Comparison of ENCODE assay signal across 31 cellular contexts in the genomic region with DNA sequence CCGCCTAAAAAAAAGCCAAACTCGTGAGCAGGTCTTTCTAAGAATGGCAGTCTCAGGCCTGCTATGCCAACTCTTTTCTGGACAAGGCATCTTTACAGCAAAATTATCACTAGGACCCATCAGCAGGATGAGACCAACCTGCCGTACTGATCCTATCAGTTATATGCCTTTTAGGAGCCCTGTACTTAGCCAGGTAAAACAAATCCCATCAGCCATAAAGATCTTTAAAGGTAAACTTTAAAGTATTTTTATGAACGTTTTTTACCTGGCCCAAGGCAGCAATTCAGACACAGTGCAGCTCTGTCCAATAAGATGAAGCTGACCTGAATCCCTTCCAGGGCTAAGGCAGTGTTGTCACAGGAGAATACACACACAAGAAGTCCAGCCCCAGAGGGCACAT. TPM values are rescaled to one million over a fixed set of nuclear protein-coding genes. Genes with fewer than 3 reads are reported as not detected.
"Had no signal": no experiment of that assay in that cellular context is flagged by ENCODE, and none has a peak within 500 bp of the region (broad histone marks: within the 10 kb centered on the region; RNA-seq: fewer than 3 reads in every experiment).

No MANE protein-coding gene starts in this region.

- H3K36me3 Mint-ChIP-seq: activated CD8-positive, alpha-beta memory T cell treated with anti-CD3 and anti-CD28 coated beads, Interleukin-2, amount 10 ng/mL, durations not matched to agents 7 days and 5 days; activated naive CD8-positive, alpha-beta T cell; WTC11 had no signal

- H3K4me3 Mint-ChIP-seq: activated CD8-positive, alpha-beta memory T cell treated with anti-CD3 and anti-CD28 coated beads, Interleukin-2, amount 10 ng/mL, durations not matched to agents 7 days and 5 days; activated CD8-positive, alpha-beta T cell treated with anti-CD3 and anti-CD28 coated beads, Interleukin-2, amount 10 ng/mL, durations not matched to agents 7 days and 5 days; activated naive CD4-positive, alpha-beta T cell treated with anti-CD3 and anti-CD28 coated beads for 36 hours; activated naive CD8-positive, alpha-beta T cell; activated T-cell treated with anti-CD3 and anti-CD28 coated beads, Interleukin-2, amount 50 U/mL, for 4 hours; T-helper 2 cell treated with Interferon-gamma antibody and Interleukin-4, amounts not matched to agents 5 μg/mL and 100 μg/mL, for 36 hours; WTC11 had no signal

- DNase-seq: activated CD4-positive, alpha-beta T cell treated with anti-CD3 and anti-CD28 coated beads for 48 hours; activated CD4-positive, alpha-beta T cell treated with anti-CD3 and anti-CD28 coated beads, Interleukin-2, amount 50 U/mL, for 4 hours; activated CD4-positive, CD25-positive, alpha-beta regulatory T cell treated with anti-CD3 and anti-CD28 coated beads, Interleukin-2, amount 50 U/mL, for 72 hours; activated CD8-positive, alpha-beta memory T cell treated with anti-CD3 and anti-CD28 coated beads, Interleukin-2, amount 10 ng/mL, durations not matched to agents 7 days and 5 days; activated CD8-positive, alpha-beta T cell treated with anti-CD3 and anti-CD28 coated beads, Interleukin-2, amount 10 ng/mL, durations not matched to agents 7 days and 5 days; activated effector memory CD4-positive, alpha-beta T cell treated with anti-CD3 and anti-CD28 coated beads, Interleukin-2, amount 50 U/mL, for 16 hours; activated naive CD4-positive, alpha-beta T cell treated with anti-CD3 and anti-CD28 coated beads for 36 hours; activated T-cell treated with anti-CD3 and anti-CD28 coated beads, Interleukin-2, amount 50 U/mL, for 4 hours; amygdala; brain microvascular endothelial cell; cerebellar nuclear complex; Karpas-422; NCI-H1092; NCI-H1694 treated with DMSO at 0.1 percent for 48 hours; NCI-H2029 treated with DMSO at 0.1 percent for 48 hours; NCI-H345; NCI-H510A; NCI-H526 treated with DMSO at 0.1 percent for 48 hours; NK-92 treated with Interleukin-12 subunit alpha and Interleukin-12 subunit beta, amount 100 ng/mL, for 24 hours; Peyer's patch; Right ventricle myocardium superior; SW 1271 had no signal

- H3K4me3 ChIP-seq: Peyer's patch, SJSA1 had no signal

- H3K4me1 Mint-ChIP-seq: activated CD8-positive, alpha-beta memory T cell treated with anti-CD3 and anti-CD28 coated beads, Interleukin-2, amount 10 ng/mL, durations not matched to agents 7 days and 5 days had no signal

- H3K27ac ChIP-seq: brain microvascular endothelial cell, Peyer's patch, RWPE1, SJSA1 had no signal

- ATAC-seq: activated CD8-positive, alpha-beta memory T cell treated with anti-CD3 and anti-CD28 coated beads, Interleukin-2, amount 10 ng/mL, durations not matched to agents 7 days and 5 days; activated CD8-positive, alpha-beta T cell treated with anti-CD3 and anti-CD28 coated beads, Interleukin-2, amount 10 ng/mL, durations not matched to agents 7 days and 5 days; activated T-cell treated with anti-CD3 and anti-CD28 coated beads, Interleukin-2, amount 50 U/mL, for 4 hours; SK-N-SH treated with all-trans-retinoic acid at 6 μM for 48 hours had no signal

- H3K9me3 ChIP-seq: Peyer's patch, SJSA1 had no signal

- H3K4me1 ChIP-seq: Peyer's patch, SJSA1 had no signal

- H3K27ac Mint-ChIP-seq: activated CD8-positive, alpha-beta memory T cell treated with anti-CD3 and anti-CD28 coated beads, Interleukin-2, amount 10 ng/mL, durations not matched to agents 7 days and 5 days; activated CD8-positive, alpha-beta T cell treated with anti-CD3 and anti-CD28 coated beads, Interleukin-2, amount 10 ng/mL, durations not matched to agents 7 days and 5 days; activated naive CD4-positive, alpha-beta T cell treated with anti-CD3 and anti-CD28 coated beads for 36 hours; activated naive CD8-positive, alpha-beta T cell; T-helper 2 cell treated with Interferon-gamma antibody and Interleukin-4, amounts not matched to agents 5 μg/mL and 100 μg/mL, for 36 hours had no signal

- H3K36me3 ChIP-seq: brain microvascular endothelial cell, Peyer's patch, SJSA1 had no signal

- H3K9me3 Mint-ChIP-seq: activated naive CD4-positive, alpha-beta T cell treated with anti-CD3 and anti-CD28 coated beads for 36 hours; activated T-cell treated with anti-CD3 and anti-CD28 coated beads, Interleukin-2, amount 50 U/mL, for 4 hours; T-helper 2 cell treated with Interferon-gamma antibody and Interleukin-4, amounts not matched to agents 5 μg/mL and 100 μg/mL, for 36 hours; WTC11 had no signal

- H3K27me3 ChIP-seq: brain microvascular endothelial cell, Peyer's patch, SJSA1 had no signal

RNA-seq across cellular contexts. Expression of gene TGM3, which starts 51.3 kb away (rescaled TPM):
- total RNA-seq: activated CD8-positive, alpha-beta memory T cell treated with anti-CD3 and anti-CD28 coated beads, Interleukin-2, amount 10 ng/mL, durations not matched to agents 7 days and 5 days; activated CD8-positive, alpha-beta T cell treated with anti-CD3 and anti-CD28 coated beads, Interleukin-2, amount 10 ng/mL, durations not matched to agents 7 days and 5 days; activated naive CD4-positive, alpha-beta T cell treated with anti-CD3 and anti-CD28 coated beads for 36 hours; cardiac septum; M059J; Right ventricle myocardium superior; T-helper 1 cell treated with Interleukin-12 subunit alpha and Interleukin-12 subunit beta and Interleukin-4 antibody, amounts not matched to agents 30 ng/mL and 1 ng/mL, for 36 hours had no signal
